ENCODE assay signal across 8 cellular contexts in the genomic region with DNA sequence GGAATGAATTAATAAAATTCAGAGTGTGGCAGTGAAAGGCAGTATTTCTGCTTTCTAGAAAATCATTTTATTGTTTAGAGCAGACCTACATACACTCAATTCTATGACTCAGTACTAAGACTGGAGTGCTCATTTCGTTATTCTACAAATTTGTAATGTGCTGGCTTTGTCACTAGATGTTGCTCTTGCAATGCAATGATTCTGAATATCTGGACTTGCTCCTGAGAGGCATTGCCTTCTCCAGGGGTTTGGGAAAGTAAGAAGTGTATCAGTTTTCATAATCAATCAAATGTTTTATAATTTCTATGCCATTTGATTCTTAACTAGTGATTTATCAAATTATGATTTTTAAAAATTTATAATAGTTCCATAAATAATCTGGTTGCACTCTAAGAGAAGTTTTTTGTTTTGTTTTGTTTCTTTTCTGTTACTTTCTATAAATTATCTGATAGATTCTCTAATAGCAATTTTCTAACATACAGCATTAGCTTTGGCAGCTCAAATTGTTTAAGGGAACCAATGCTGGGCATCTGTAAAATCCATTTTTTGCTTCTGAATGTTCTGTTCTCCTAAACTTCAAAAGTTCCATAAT.
DNase-seq lines count a peak whose midpoint lies in the region; ATAC-seq and TF ChIP-seq lines count a peak whose summit lies in the region.

No MANE protein-coding gene starts in this region.

- TF ChIP-seq CTCF in body of pancreas (IDR thresholded peaks at IDR 0.05): peak in 6 of 7 experiments; percentile 41 to 83 (median 77)

- H3K4me1 ChIP-seq in body of pancreas: no peaks in the 10 kb centered on the region

- no peaks in the 10 kb centered on the region for H3K27me3 ChIP-seq in body of pancreas

- H3K36me3 ChIP-seq in body of pancreas (replicated peaks in 1 of 2; ENCODE audit: insufficient read depth in 1 of 2, low read depth in 2 of 2): no peaks in the 10 kb centered on the region

- no peak overlapping the region for H3K27ac ChIP-seq in body of pancreas

- peak; percentile 65 for ATAC-seq in GM19452 (IDR thresholded peaks at IDR 0.05; ENCODE audit: unreplicated experiment)
- peak; percentile 74 for ATAC-seq in HG03439 (IDR thresholded peaks at IDR 0.05; ENCODE audit: unreplicated experiment)
- ATAC-seq in body of pancreas: peak; percentile 72

- H3K9me3 ChIP-seq in body of pancreas: no peaks in the 10 kb centered on the region

- intact Hi-C loops in body of pancreas (cut with DNase I): loop anchor here (5.0 kb wide), 1 partner anchor 199 kb away; no protein-coding TSS in a partner anchor

- peak; percentile 83 for DNase-seq in EH (ENCODE audit: low read depth)
- DNase-seq in NCI-H69 (lab: John Stamatoyannopoulos, UW): peak; percentile 30
- peak in 1 of 4 donors; percentile 25 for DNase-seq in body of pancreas
- peak; percentile 88 for DNase-seq in inferior parietal cortex (ENCODE audit: extremely low spot score)
- DNase-seq in superior temporal gyrus (ENCODE audit: extremely low spot score): peak; percentile 95
- no peak for DNase-seq in activated CD4-positive, alpha-beta T cell treated with anti-CD3 and anti-CD28 coated beads, Interleukin-2, amount 50 U/mL, for 48 hours

- no peak overlapping the region for H3K4me3 ChIP-seq in body of pancreas

- 0% methylated on average over 1 of the region's 1 CpG for WGBS in body of pancreas, 2 donors

- TF ChIP-seq POLR2A in body of pancreas (IDR thresholded peaks at IDR 0.05): no peak

Comparison
In these comparisons a context has a peak if more than half of its experiments do, and no peak if none do; other contexts are left out.
1. DNase-seq: peak in EH (single experiment), NCI-H69 (single experiment), inferior parietal cortex (single experiment) and superior temporal gyrus (single experiment); none in activated CD4-positive, alpha-beta T cell treated with anti-CD3 and anti-CD28 coated beads, Interleukin-2, amount 50 U/mL, for 48 hours (0 of 2).
2. Peak in every context shown above with its lines, with median percentiles within 50 percentile points of each other: ATAC-seq.